8 cellular contexts compared by ENCODE assay signal in the genomic region with DNA sequence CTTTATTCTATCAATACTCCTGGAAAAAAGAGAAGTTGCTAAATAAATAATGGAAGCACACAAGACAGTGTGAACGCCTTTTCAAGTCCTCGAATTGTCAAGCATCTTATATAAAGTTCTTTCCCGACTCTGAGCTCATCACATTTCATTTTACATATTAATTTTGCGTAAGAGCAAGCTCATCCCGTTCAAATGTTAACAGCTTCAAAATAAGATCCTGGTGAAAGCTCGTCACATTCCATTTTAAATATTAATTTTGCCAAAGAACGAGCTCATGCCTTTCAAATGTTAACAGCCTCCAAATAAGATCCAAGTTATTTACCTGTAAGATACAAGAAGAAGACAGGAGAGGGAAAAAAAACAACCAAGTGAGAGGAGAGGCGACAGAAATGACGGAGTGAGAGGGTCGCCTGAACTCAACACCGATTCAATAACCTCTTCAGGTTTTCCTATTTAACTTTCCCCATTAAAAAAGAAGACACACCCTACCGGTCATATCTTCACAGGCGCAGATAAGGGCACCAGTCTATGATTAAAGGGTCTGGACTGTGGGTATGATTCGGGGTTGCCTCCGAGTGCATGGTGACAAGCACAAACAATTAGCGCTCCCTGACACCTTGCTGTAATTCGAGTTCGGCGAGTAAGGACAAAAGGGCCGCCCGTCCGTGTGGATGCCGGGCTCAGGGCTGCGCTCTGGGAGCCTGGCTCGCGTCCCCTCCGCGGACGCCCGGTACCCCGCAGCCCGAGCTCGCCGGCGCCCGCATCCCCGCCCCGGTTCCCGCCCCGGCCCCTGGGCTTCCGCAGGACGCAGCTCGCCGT.
DNase-seq lines count a peak whose midpoint lies in the region; ATAC-seq, FAIRE-seq and TF ChIP-seq lines count a peak whose summit lies in the region.

No MANE protein-coding gene starts in this region.

- H3K9me3 ChIP-seq in CD4-positive, CD25-positive, alpha-beta regulatory T cell (ENCODE audit: control insufficient read depth in 2 of 2, low read length in 2 of 2), result no peaks in the 10 kb centered on the region
- peaks cover 0 to 3% of the 10 kb centered on the region in 2 experiments; a peak in 1 of 4 replicates for H3K9me3 ChIP-seq in H1 (ENCODE audit: insufficient read depth in 2 of 2, low read depth in 1 of 2, low read length in 1 of 2)
- H3K9me3 ChIP-seq in naive thymus-derived CD4-positive, alpha-beta T cell (ENCODE audit: control insufficient read depth in 2 of 3, low read length in 3 of 3), result no peaks in the 10 kb centered on the region

- peaks cover 15% of the 10 kb centered on the region for H3K4me1 ChIP-seq in CD4-positive, CD25-positive, alpha-beta regulatory T cell (ENCODE audit: control insufficient read depth, insufficient read depth, low read length, poor library complexity, severe bottlenecking)
- peaks cover 2 to 17% (median 11%) of the 10 kb centered on the region in 4 experiments for H3K4me1 ChIP-seq in H1 (replicated peaks in 1 of 4; ENCODE audit: control insufficient read depth in 3 of 4, insufficient read depth in 4 of 4, low read length in 3 of 4)
- H3K4me1 ChIP-seq in naive thymus-derived CD4-positive, alpha-beta T cell (ENCODE audit: control insufficient read depth in 2 of 2, insufficient read depth in 2 of 2, low read length in 2 of 2), result peaks cover 12% of the 10 kb centered on the region in 2 donors

- no peak overlapping the region for H4K8ac ChIP-seq in H1 (ENCODE audit: extremely low read depth, insufficient read depth, low read length)

- H3K36me3 Mint-ChIP-seq in CD4-positive, CD25-positive, alpha-beta regulatory T cell, result peaks cover 2% of the 10 kb centered on the region
- peaks cover 0 to 9% (median 4%) of the 10 kb centered on the region in 5 donors for H3K36me3 Mint-ChIP-seq in naive thymus-derived CD4-positive, alpha-beta T cell

- no peak overlapping the region for H2AK5ac ChIP-seq in H1 (ENCODE audit: low read depth, low read length)

- H3K14ac ChIP-seq in H1 (ENCODE audit: insufficient read length), result no peak overlapping the region

- peak overlapping the region in 3 of 4 experiments; percentile 9 to 39 (median 9); a peak in 3 of 7 replicates for H3K9ac ChIP-seq in H1 (replicated peaks in 1 of 4; ENCODE audit: extremely low read depth in 1 of 4, low read depth in 3 of 4, low read length in 3 of 4)

- intact Hi-C loops in naive thymus-derived CD4-positive, alpha-beta T cell (cut with micrococcal nuclease), result loop anchor here (5.0 kb wide), 8 partner anchors 69 to 831 kb away; partner anchors contain the start of genes CDK5 (in 2 of the 2), SLC4A2 (in 2 of the 2), CHPF2 (in 1 of the 2) and GALNT11 (in 1 of the 2)

- no peak overlapping the region for H3K56ac ChIP-seq in H1 (replicated peaks; ENCODE audit: insufficient read length, low read depth, low read length)

- H3K4me3 Mint-ChIP-seq in CD4-positive, CD25-positive, alpha-beta regulatory T cell, result peak overlapping the region; percentile 83 to 91 (median 90)
- peak overlapping the region; percentile 70 to 94 (median 84) for H3K4me3 Mint-ChIP-seq in naive thymus-derived CD4-positive, alpha-beta T cell

- no peak for FAIRE-seq in H1 (lab: Jason Lieb, UNC)
- FAIRE-seq in GM12892 (lab: Jason Lieb, UNC), result no peak

- no peaks in the 10 kb centered on the region for H3K36me3 ChIP-seq in CD4-positive, CD25-positive, alpha-beta regulatory T cell (ENCODE audit: control insufficient read depth, insufficient read depth, low read length)
- H3K36me3 ChIP-seq in H1 (ENCODE audit: control insufficient read depth in 2 of 4, insufficient read depth in 4 of 4, low read length in 3 of 4), result no peaks in the 10 kb centered on the region
- no peaks in the 10 kb centered on the region for H3K36me3 ChIP-seq in naive thymus-derived CD4-positive, alpha-beta T cell (ENCODE audit: control insufficient read depth in 2 of 3, insufficient read depth in 3 of 3, low read length in 3 of 3)

- TF ChIP-seq RAD21 in H1 (IDR thresholded peaks at IDR 0.05 in 1 of 2, conservative IDR thresholded peaks at IDR 0.05 in 1 of 2; ENCODE audit: low read depth in 2 of 2, low read length in 2 of 2), result no peak; a peak in 1 of 4 replicates

- H2BK15ac ChIP-seq in H1 (ENCODE audit: low read length), result no peak overlapping the region

- H3K23ac ChIP-seq in H1 (ENCODE audit: insufficient read length), result no peak overlapping the region

- TF ChIP-seq EP300 in H1 (IDR thresholded peaks at IDR 0.05; ENCODE audit: borderline replicate concordance in 1 of 2, low read depth in 2 of 2, low read length in 2 of 2), result no peak

- H3K27me3 Mint-ChIP-seq in CD4-positive, CD25-positive, alpha-beta regulatory T cell, result no peaks in the 10 kb centered on the region
- no peaks in the 10 kb centered on the region for H3K27me3 Mint-ChIP-seq in naive thymus-derived CD4-positive, alpha-beta T cell

- ATAC-seq in CD4-positive, CD25-positive, alpha-beta regulatory T cell (ENCODE audit: low read depth in 2 of 2), result peak in 1 of 2 donors; percentile 1
- ATAC-seq in GM18907 (IDR thresholded peaks at IDR 0.05; ENCODE audit: unreplicated experiment) (peak; percentile 26), HG03565 (IDR thresholded peaks at IDR 0.05; ENCODE audit: unreplicated experiment) (peak; percentile 1), SK-N-SH treated with all-trans-retinoic acid at 6 μM for 48 hours (peak; percentile 65)
- peak; percentile 2 for ATAC-seq in naive thymus-derived CD4-positive, alpha-beta T cell

- WGBS in H1 (ENCODE audit: extremely low coverage in 1 of 2, insufficient coverage in 1 of 2, insufficient read length in 1 of 2, insufficient replicate concordance in 2 of 2, low coverage in 1 of 2, low lambda C conversion rate in 2 of 2, missing lambda C conversion rate in 1 of 2), 2 experiments, result 11% methylated on average over 21 of the region's 44 CpGs; no CpG with 5 or more reads in 1 of the 2 experiments

- TF ChIP-seq POLR2A in H1 (IDR thresholded peaks at IDR 0.05; ENCODE audit: control extremely low read depth in 1 of 2, low read depth in 2 of 2, low read length in 2 of 2), result no peak
- TF ChIP-seq POLR2A in GM12892 (IDR thresholded peaks at IDR 0.05; ENCODE audit: low read depth, low read length), result no peak

- H4K20me1 ChIP-seq in H1 (replicated peaks in 1 of 2; ENCODE audit: control insufficient read depth in 1 of 2, insufficient read depth in 2 of 2, low read length in 2 of 2), result peaks cover 0 to 2% of the 10 kb centered on the region in 2 experiments

- H3K27ac ChIP-seq in CD4-positive, CD25-positive, alpha-beta regulatory T cell (ENCODE audit: insufficient read depth, low read length, poor library complexity, severe bottlenecking), result peak overlapping the region; percentile 41
- no peak overlapping the region for H3K27ac ChIP-seq in H1 (ENCODE audit: low read depth, low read length)
- peak overlapping the region; percentile 69 for H3K27ac ChIP-seq in naive thymus-derived CD4-positive, alpha-beta T cell (ENCODE audit: low read depth, low read length)

- H2BK120ac ChIP-seq in H1 (replicated peaks; ENCODE audit: low read depth, low read length), result no peak overlapping the region

- peak overlapping the region; percentile 67 to 91 for H3K4me2 ChIP-seq in H1 (ENCODE audit: insufficient read depth in 1 of 2, low read depth in 2 of 2, low read length in 2 of 2)

- H2BK5ac ChIP-seq in H1 (ENCODE audit: low read depth, low read length), result no peak overlapping the region; the same call in 1 of the 2 replicates

- H2BK20ac ChIP-seq in H1 (ENCODE audit: low read length), result no peak overlapping the region

- no peak overlapping the region for H3K4ac ChIP-seq in H1 (replicated peaks; ENCODE audit: insufficient read length, low read depth, low read length)

- CTCF ChIA-PET in H1 (lab: Charles Lee; ENCODE audit: partially characterized antibody), result interaction anchor here (0.6 to 10.8 kb wide), 23 partner anchors 8 to 170 kb away, joined by 3 to 107 read pairs (median 4); no protein-coding TSS in a partner anchor
- CTCF ChIA-PET in naive thymus-derived CD4-positive, alpha-beta T cell (lab: Charles Lee), result interaction anchor here (0.6 to 1.9 kb wide), 9 partner anchors 20 to 482 kb away, joined by 3 to 7 read pairs (median 3); no protein-coding TSS in a partner anchor

- no peak overlapping the region for H4K5ac ChIP-seq in H1 (ENCODE audit: insufficient read length, low read depth, low read length)

- peaks cover 22 to 40% (median 25%) of the 10 kb centered on the region in 4 donors for H3K4me1 Mint-ChIP-seq in CD4-positive, CD25-positive, alpha-beta regulatory T cell
- peaks cover 20 to 55% (median 35%) of the 10 kb centered on the region in 7 donors for H3K4me1 Mint-ChIP-seq in naive thymus-derived CD4-positive, alpha-beta T cell

- peak in 1 of 3 donors; percentile 42 for DNase-seq in CD4-positive, CD25-positive, alpha-beta regulatory T cell
- DNase-seq in H1 (ENCODE audit: low read depth in 1 of 2, low spot score in 2 of 2) (no peak), ecto neural progenitor cell (ENCODE audit: low spot score) (no peak), GM12892 (ENCODE audit: insufficient read length) (no peak)
- DNase-seq in naive thymus-derived CD4-positive, alpha-beta T cell, result peak in 2 of 9 donors; percentile 4 to 25

- H3K27ac Mint-ChIP-seq in CD4-positive, CD25-positive, alpha-beta regulatory T cell, result peak overlapping the region in 2 of 3 donors; percentile 88 to 97
- peak overlapping the region; percentile 37 to 90 (median 79) for H3K27ac Mint-ChIP-seq in naive thymus-derived CD4-positive, alpha-beta T cell

- H3K9me3 Mint-ChIP-seq in CD4-positive, CD25-positive, alpha-beta regulatory T cell, result no peaks in the 10 kb centered on the region
- peaks cover 0 to 9% (median 3%) of the 10 kb centered on the region in 11 donors for H3K9me3 Mint-ChIP-seq in naive thymus-derived CD4-positive, alpha-beta T cell

- no peaks in the 10 kb centered on the region; the same call in 1 of the 2 replicates for H3K79me1 ChIP-seq in H1 (ENCODE audit: low read depth, low read length)

- H3K4me3 ChIP-seq in CD4-positive, CD25-positive, alpha-beta regulatory T cell (ENCODE audit: low read depth, low read length), result peak overlapping the region; percentile 81
- peak overlapping the region; percentile 44 to 84 (median 78) for H3K4me3 ChIP-seq in H1 (ENCODE audit: extremely low read depth in 1 of 4, insufficient read depth in 2 of 4, low read depth in 3 of 4, low read length in 4 of 4)
- peak overlapping the region; percentile 70 for H3K4me3 ChIP-seq in naive thymus-derived CD4-positive, alpha-beta T cell (ENCODE audit: low read length)

- H2BK12ac ChIP-seq in H1 (ENCODE audit: low read depth, low read length), result no peak overlapping the region

- H3K23me2 ChIP-seq in H1 (ENCODE audit: low read depth, low read length), result peaks cover 4% of the 10 kb centered on the region; the same call in 1 of the 2 replicates

- TF ChIP-seq CTCF in H1 (IDR thresholded peaks at IDR 0.05; ENCODE audit: control extremely low read depth in 1 of 3, insufficient read depth in 1 of 3, low read depth in 1 of 3, low read length in 3 of 3), result no peak

- peak overlapping the region; percentile 76; the same call in 1 of the 2 replicates for H2AFZ ChIP-seq in H1 (ENCODE audit: low read length)

- H4K91ac ChIP-seq in H1 (replicated peaks; ENCODE audit: insufficient read length, low read length), result no peak overlapping the region

- no peaks in the 10 kb centered on the region for H3K27me3 ChIP-seq in CD4-positive, CD25-positive, alpha-beta regulatory T cell (ENCODE audit: control insufficient read depth, insufficient read depth, low read length)
- H3K27me3 ChIP-seq in H1 (replicated peaks in 1 of 4; ENCODE audit: control insufficient read depth in 3 of 4, extremely low read depth in 1 of 4, insufficient read depth in 3 of 4, low read length in 3 of 4), result peaks cover 0 to 25% (median 13%) of the 10 kb centered on the region in 4 experiments; a peak in 5 of 7 replicates
- H3K27me3 ChIP-seq in naive thymus-derived CD4-positive, alpha-beta T cell (ENCODE audit: control insufficient read depth in 2 of 2, insufficient read depth in 2 of 2, low read length in 2 of 2), result no peaks in the 10 kb centered on the region

- H3K79me2 ChIP-seq in H1 (ENCODE audit: control insufficient read depth in 1 of 2, insufficient read depth in 2 of 2, low read length in 2 of 2), result no peaks in the 10 kb centered on the region

- H3K18ac ChIP-seq in H1 (ENCODE audit: extremely low read depth, low read length), result 0 out of 2 replicates have a peak overlapping the region, but pooled peaks have one; percentile 39

- POLR2A ChIA-PET in H1 (lab: Charles Lee; ENCODE audit: partially characterized antibody), result interaction anchor here (0.6 to 1.5 kb wide), 3 partner anchors 10 to 231 kb away, joined by 3 to 4 read pairs (median 3); no protein-coding TSS in a partner anchor
- POLR2A ChIA-PET in naive thymus-derived CD4-positive, alpha-beta T cell (lab: Charles Lee), result interaction anchor here (1.1 to 2.1 kb wide), 5 partner anchors 26 to 246 kb away, joined by 3 to 11 read pairs (median 5); partner anchors contain the start of genes PRKAG2 and RHEB
